Comparison of ENCODE assay signal across 8 cellular contexts in the genomic region with DNA sequence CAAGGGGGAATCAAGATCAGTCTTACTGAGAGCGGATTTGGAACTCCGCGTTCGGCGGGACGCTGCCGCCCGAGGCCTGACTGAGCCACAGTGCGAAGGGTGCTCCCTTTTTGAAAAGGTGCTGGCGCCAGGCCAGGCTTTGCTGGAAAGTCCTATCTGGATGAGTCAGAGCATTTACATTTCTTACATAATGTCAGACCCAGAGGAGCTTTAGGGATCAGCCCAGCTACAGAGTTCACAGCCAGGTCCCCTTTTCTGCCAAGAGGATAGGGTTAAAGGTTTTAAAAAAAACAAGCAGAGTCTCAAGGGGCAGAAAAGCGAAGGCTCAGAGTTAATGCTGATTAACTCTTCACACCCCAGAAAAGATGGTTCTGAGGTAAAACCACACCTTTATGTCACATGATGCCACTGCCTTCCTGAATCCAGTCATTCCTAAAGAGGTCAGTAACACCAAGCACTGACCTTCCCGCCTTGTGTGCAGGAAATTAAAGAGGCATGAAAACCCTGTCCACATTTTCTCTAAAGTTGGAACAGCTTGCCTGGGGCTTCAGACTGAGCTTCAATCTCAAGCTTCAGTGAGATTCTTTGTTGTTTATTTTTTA. TPM values are rescaled to one million over a fixed set of nuclear protein-coding genes. Genes with fewer than 3 reads are reported as not detected.
DNase-seq lines count a peak whose midpoint lies in the region; ATAC-seq and TF ChIP-seq lines count a peak whose summit lies in the region.

No MANE protein-coding gene starts in this region.

- DNase-seq in AML-193 (lab: John Stamatoyannopoulos, UW) (peak; percentile 83 to 85), OCI-M1 (lab: John Stamatoyannopoulos, UW) (peak; percentile 96), foreskin keratinocyte (peak; percentile 84 to 93), omental fat pad (ENCODE audit: low spot score) (peak; percentile 96)
- DNase-seq in activated effector memory CD4-positive, alpha-beta T cell treated with Interleukin-2 at 50 U/mL for 16 hours, result peak; percentile 27

- TF ChIP-seq CTCF in foreskin keratinocyte (conservative IDR thresholded peaks at IDR 0.05) (no peak), omental fat pad (IDR thresholded peaks at IDR 0.05) (no peak)

- no peaks in the 10 kb centered on the region for H3K36me3 ChIP-seq in urinary bladder (ENCODE audit: insufficient read depth)

- H3K4me3 ChIP-seq in urinary bladder (ENCODE audit: low read depth, low read length), result peak overlapping the region; percentile 29

- 4% methylated on average over 12 of the region's 12 CpGs for WGBS in urinary bladder

- H3K27me3 ChIP-seq in foreskin keratinocyte, result no peaks in the 10 kb centered on the region

- H3K27ac ChIP-seq in foreskin keratinocyte (peak overlapping the region; percentile 53), urinary bladder (ENCODE audit: low read depth) (peak overlapping the region; percentile 30)

- H3K4me1 ChIP-seq in foreskin keratinocyte (peaks cover 6% of the 10 kb centered on the region), urinary bladder (ENCODE audit: insufficient read depth) (no peaks in the 10 kb centered on the region)

- ATAC-seq in GM19043 (IDR thresholded peaks at IDR 0.05; ENCODE audit: low read depth, unreplicated experiment) (peak; percentile 48), HG03469 (IDR thresholded peaks at IDR 0.05; ENCODE audit: unreplicated experiment) (peak; percentile 58), foreskin keratinocyte (peak; percentile 84), omental fat pad (ENCODE audit: low FRiP score) (peak; percentile 78)

RNA-seq across cellular contexts. Expression of gene FBXL14, which starts 11.7 kb away (rescaled TPM):
- total RNA-seq in foreskin keratinocyte, result 5.3 and 5.9 TPM in 2 replicates
- 1.5 and 2.0 TPM in 2 replicates for polyA plus RNA-seq in foreskin keratinocyte
- total RNA-seq in omental fat pad, result 10 to 100 TPM in 2 of 4 donors, 1 to 10 TPM in 2; 7.3 to 15.6 (median 10.1) TPM
- 7.0 TPM for total RNA-seq in urinary bladder
- 11.1 TPM for polyA plus RNA-seq in urinary bladder

RNA-seq across cellular contexts. Expression of gene WNT5B, which starts 22.9 kb away (rescaled TPM):
- total RNA-seq in foreskin keratinocyte (19.9 and 23.8 TPM in 2 replicates), omental fat pad (1 to 10 TPM; 3.6 to 9.0 (median 4.0) TPM), urinary bladder (9.8 TPM)
- polyA plus RNA-seq in foreskin keratinocyte (19.2 and 23.6 TPM in 2 replicates), urinary bladder (25.4 TPM)

Comparison
In these comparisons a context has a peak if more than half of its experiments do, and no peak if none do; other contexts are left out.
1. Peak in every context shown above with its lines: DNase-seq, ATAC-seq, H3K4me3 ChIP-seq and H3K27ac ChIP-seq.
2. DNase-seq: peak in every context shown above with its lines; median percentile 96 in OCI-M1; 96 in omental fat pad; 88 in foreskin keratinocyte; 84 in AML-193; 27 in activated effector memory CD4-positive, alpha-beta T cell treated with Interleukin-2 at 50 U/mL for 16 hours.